18 cellular contexts compared by ENCODE assay signal in genomic region chr3:82080792-82081191, GRCh38.
DNase-seq lines count a peak whose midpoint lies in the region; ATAC-seq, FAIRE-seq and TF ChIP-seq lines count a peak whose summit lies in the region.
"Had no signal": no experiment of that assay in that cellular context is flagged by ENCODE, and none has a peak within 500 bp of the region (broad histone marks: within the 10 kb centered on the region; RNA-seq: fewer than 3 reads in every experiment).

No MANE protein-coding gene starts in this region.

- TF ChIP-seq POLR2A in HCT116 (IDR thresholded peaks at IDR 0.05; ENCODE audit: borderline replicate concordance, extremely low read depth, insufficient read depth, insufficient read length), result no peak

- TF ChIP-seq CTCF in HCT116 (IDR thresholded peaks at IDR 0.05 in 2 of 3, conservative IDR thresholded peaks at IDR 0.05 in 1 of 3; ENCODE audit: borderline replicate concordance in 1 of 3, insufficient read depth in 1 of 3, low read depth in 2 of 3, low read length in 2 of 3) (no peak), SU-DHL-6 (IDR thresholded peaks at IDR 0.05; ENCODE audit: insufficient read depth, low read length, poor library complexity, severe bottlenecking) (no peak), osteoblast (IDR thresholded peaks at IDR 0.05; ENCODE audit: extremely low read depth, low read depth, low read length) (no peak)

- no peak for ATAC-seq in HCT116
- ATAC-seq: left lobe of liver had no signal

- no peaks in the 10 kb centered on the region for H3K9me3 ChIP-seq in HCT116 (ENCODE audit: control insufficient read depth in 1 of 2, insufficient read depth in 1 of 2, low read depth in 1 of 2, low read length in 2 of 2)
- H3K9me3 ChIP-seq in SU-DHL-6 (ENCODE audit: insufficient read depth, low read length), result no peaks in the 10 kb centered on the region
- H3K9me3 ChIP-seq in osteoblast (ENCODE audit: low read depth, low read length), result no peaks in the 10 kb centered on the region

- RAD21 ChIA-PET in HCT116 (lab: Charles Lee; ENCODE audit: low non-redundant PET in 1 of 2, low total read pairs in 2 of 2, uncharacterized antibody in 2 of 2, unreplicated experiment in 2 of 2), result no interaction called here

- H3K9ac ChIP-seq in HCT116 (ENCODE audit: low read length), result no peak overlapping the region
- H3K9ac ChIP-seq in SU-DHL-6 (ENCODE audit: low read length), result no peak overlapping the region

- intact Hi-C loops in HCT116 (cut with micrococcal nuclease), result no loop called here

- DNase-seq in HCT116 (ENCODE audit: low read depth, low spot score), result no peak
- no peak for DNase-seq in epithelial cell of prostate (ENCODE audit: low read depth, low spot score)
- no peak for DNase-seq in osteoblast (ENCODE audit: insufficient read length, low spot score, missing footprints)
- DNase-seq in activated CD4-positive, CD25-positive, alpha-beta regulatory T cell (lab: John Stamatoyannopoulos, UW), result no peak
- no peak for DNase-seq in NCI-H526 treated with DMSO at 0.1 percent for 48 hours (lab: John Stamatoyannopoulos, UW)
- no peak for DNase-seq in frontal cortex (ENCODE audit: low spot score in 2 of 2)
- DNase-seq in NCI-H774 (lab: John Stamatoyannopoulos, UW), result no peak
- DNase-seq: activated gamma-delta T cell; caudate nucleus; H9; head of caudate nucleus; NCI-H2029 treated with DMSO at 0.1 percent for 48 hours; NCI-H510A; nucleus accumbens; retina; stimulated activated CD4-positive, alpha-beta T cell treated with anti-CD3 and anti-CD28 coated beads, Interleukin-12 subunit alpha, Interleukin-12 subunit beta, amount 100 ng/mL, for 4 hours had no signal

- FAIRE-seq in frontal cortex (lab: Jason Lieb, UNC), result no peak

- H3K36me3 ChIP-seq in HCT116 (ENCODE audit: control insufficient read depth in 1 of 2, insufficient read depth in 2 of 2, low read length in 2 of 2) (no peaks in the 10 kb centered on the region), SU-DHL-6 (ENCODE audit: low read length) (no peaks in the 10 kb centered on the region), osteoblast (ENCODE audit: insufficient read depth, low read length) (no peaks in the 10 kb centered on the region)

- H3K4me2 ChIP-seq in HCT116 (ENCODE audit: low read length) (peak overlapping the region; percentile 15), SU-DHL-6 (ENCODE audit: low read depth, low read length, poor library complexity, severe bottlenecking) (no peak overlapping the region), osteoblast (ENCODE audit: insufficient read depth, low read length) (peak overlapping the region; percentile 55)

- no peak overlapping the region for H2AFZ ChIP-seq in HCT116 (ENCODE audit: low read depth, low read length, poor library complexity, severe bottlenecking)
- peak overlapping the region; percentile 61 for H2AFZ ChIP-seq in SU-DHL-6 (ENCODE audit: low read depth, low read length, severe bottlenecking)
- peak overlapping the region; percentile 73 for H2AFZ ChIP-seq in osteoblast (ENCODE audit: low read length)

- H4K20me1 ChIP-seq in HCT116 (ENCODE audit: insufficient read depth), result no peaks in the 10 kb centered on the region
- no peaks in the 10 kb centered on the region for H4K20me1 ChIP-seq in SU-DHL-6 (ENCODE audit: low read depth, low read length)
- no peaks in the 10 kb centered on the region for H4K20me1 ChIP-seq in osteoblast (ENCODE audit: insufficient read depth, low read length)

- CTCF ChIA-PET in HCT116 (lab: Charles Lee), result no interaction called here

- H3K9me2 ChIP-seq in HCT116 (ENCODE audit: insufficient read depth) (no peaks in the 10 kb centered on the region), SU-DHL-6 (replicated peaks; ENCODE audit: insufficient read depth, low read length) (no peaks in the 10 kb centered on the region)

- no peaks in the 10 kb centered on the region for H3F3A ChIP-seq in SU-DHL-6 (ENCODE audit: insufficient read depth)

- BruUV-seq in HCT116 (replicated peaks; lab: Mats Ljungman, UMichigan), result no TSS peak

- H3K4me1 ChIP-seq in HCT116 (ENCODE audit: control insufficient read depth in 1 of 2, insufficient read depth in 2 of 2, low read length in 2 of 2), result peaks cover 6 to 8% of the 10 kb centered on the region in 2 experiments; a peak in 3 of 4 replicates
- H3K4me1 ChIP-seq in osteoblast (ENCODE audit: insufficient read depth, low read length), result peaks cover 12% of the 10 kb centered on the region

- POLR2A ChIA-PET in HCT116 (lab: Charles Lee), result no interaction called here

- H3K27ac ChIP-seq in HCT116 (ENCODE audit: low read depth, low read length) (no peak overlapping the region), SU-DHL-6 (ENCODE audit: low read depth, low read length) (no peak overlapping the region), epithelial cell of prostate (peak overlapping the region; percentile 61), osteoblast (ENCODE audit: low read depth, low read length) (peak overlapping the region; percentile 5)

- H3K79me2 ChIP-seq in HCT116 (ENCODE audit: insufficient read depth, low read length), result no peaks in the 10 kb centered on the region
- no peaks in the 10 kb centered on the region for H3K79me2 ChIP-seq in SU-DHL-6 (ENCODE audit: insufficient read depth, low read length)
- no peaks in the 10 kb centered on the region for H3K79me2 ChIP-seq in osteoblast (ENCODE audit: insufficient read depth, low read length)

- no peak overlapping the region for H3K4me3 ChIP-seq in HCT116 (replicated peaks in 1 of 2; ENCODE audit: low read depth in 1 of 2, low read length in 2 of 2)
- no peak overlapping the region for H3K4me3 ChIP-seq in SU-DHL-6 (ENCODE audit: insufficient read depth, low read length, poor library complexity, severe bottlenecking)
- peak overlapping the region; percentile 34 for H3K4me3 ChIP-seq in osteoblast (ENCODE audit: insufficient read depth, low read length)

- no peak for TF ChIP-seq RAD21 in HCT116 (IDR thresholded peaks at IDR 0.05; ENCODE audit: low read depth)

- H3K27me3 ChIP-seq in HCT116 (ENCODE audit: insufficient read depth, low read length), result no peaks in the 10 kb centered on the region
- no peaks in the 10 kb centered on the region for H3K27me3 ChIP-seq in SU-DHL-6 (ENCODE audit: low read length)
- H3K27me3 ChIP-seq in osteoblast (ENCODE audit: insufficient read depth, low read length), result no peaks in the 10 kb centered on the region

TF ChIP-seq in HCT116, 20 proteins besides CTCF, POLR2A, EP300 and RAD21:
- no peak for TF ChIP-seq EZH2phosphoT487 (IDR thresholded peaks at IDR 0.05; ENCODE audit: borderline replicate concordance)
- no peak for TF ChIP-seq SRF (IDR thresholded peaks at IDR 0.05; ENCODE audit: low read depth)
- no peak for TF ChIP-seq ZNF274 (IDR thresholded peaks at IDR 0.05; ENCODE audit: low read depth, low read length)
- no peak for TF ChIP-seq POLR2AphosphoS5 (IDR thresholded peaks at IDR 0.05; ENCODE audit: low read depth, low read length)
- TF ChIP-seq CBX3 (IDR thresholded peaks at IDR 0.05; ENCODE audit: low read depth), result no peak
- no peak for TF ChIP-seq SIN3A (IDR thresholded peaks at IDR 0.05; ENCODE audit: low read depth)
- TF ChIP-seq, protein P1, sequence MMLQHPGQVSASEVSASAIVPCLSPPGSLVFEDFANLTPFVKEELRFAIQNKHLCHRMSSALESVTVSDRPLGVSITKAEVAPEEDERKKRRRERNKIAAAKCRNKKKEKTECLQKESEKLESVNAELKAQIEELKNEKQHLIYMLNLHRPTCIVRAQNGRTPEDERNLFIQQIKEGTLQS (IDR thresholded peaks at IDR 0.05), result no peak
- no peak for TF ChIP-seq EZH2 (IDR thresholded peaks at IDR 0.05)
- no peak for TF ChIP-seq SP1 (IDR thresholded peaks at IDR 0.05; ENCODE audit: low read depth)
- TF ChIP-seq, protein P2, sequence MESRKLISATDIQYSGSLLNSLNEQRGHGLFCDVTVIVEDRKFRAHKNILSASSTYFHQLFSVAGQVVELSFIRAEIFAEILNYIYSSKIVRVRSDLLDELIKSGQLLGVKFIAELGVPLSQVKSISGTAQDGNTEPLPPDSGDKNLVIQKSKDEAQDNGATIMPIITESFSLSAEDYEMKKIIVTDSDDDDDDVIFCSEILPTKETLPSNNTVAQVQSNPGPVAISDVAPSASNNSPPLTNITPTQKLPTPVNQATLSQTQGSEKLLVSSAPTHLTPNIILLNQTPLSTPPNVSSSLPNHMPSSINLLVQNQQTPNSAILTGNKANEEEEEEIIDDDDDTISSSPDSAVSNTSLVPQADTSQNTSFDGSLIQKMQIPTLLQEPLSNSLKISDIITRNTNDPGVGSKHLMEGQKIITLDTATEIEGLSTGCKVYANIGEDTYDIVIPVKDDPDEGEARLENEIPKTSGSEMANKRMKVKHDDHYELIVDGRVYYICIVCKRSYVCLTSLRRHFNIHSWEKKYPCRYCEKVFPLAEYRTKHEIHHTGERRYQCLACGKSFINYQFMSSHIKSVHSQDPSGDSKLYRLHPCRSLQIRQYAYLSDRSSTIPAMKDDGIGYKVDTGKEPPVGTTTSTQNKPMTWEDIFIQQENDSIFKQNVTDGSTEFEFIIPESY (IDR thresholded peaks at IDR 0.05; ENCODE audit: extremely low read depth, insufficient replicate concordance, low read length), result no peak
- no peak for TF ChIP-seq FOSL1 (IDR thresholded peaks at IDR 0.05; ENCODE audit: low read depth)
- no peak for TF ChIP-seq JUND (IDR thresholded peaks at IDR 0.05)

Comparison
In these comparisons a context has a peak if more than half of its experiments do, and no peak if none do; other contexts are left out.
1. H3K27ac ChIP-seq: peak in epithelial cell of prostate (single experiment) and osteoblast (single experiment); none in HCT116 (single experiment) and SU-DHL-6 (single experiment).